22 cellular contexts compared by ENCODE assay signal in genomic region chr5:157866536-157866935, GRCh38.
"Had no signal": no experiment of that assay in that cellular context is flagged by ENCODE, and none has a peak within 500 bp of the region (broad histone marks: within the 10 kb centered on the region; RNA-seq: fewer than 3 reads in every experiment).

No MANE protein-coding gene starts in this region.

- H3K27me3 ChIP-seq: foreskin keratinocyte, heart left ventricle, neutrophil, spleen, tibial nerve had no signal

- H3K36me3 ChIP-seq: heart left ventricle, neutrophil, spleen, tibial nerve, WERI-Rb-1 had no signal

- H3K4me3 Mint-ChIP-seq: activated CD4-positive, alpha-beta memory T cell treated with anti-CD3 and anti-CD28 coated beads, Interleukin-2, amount 10 ng/mL, durations not matched to agents 7 days and 5 days; activated CD4-positive, alpha-beta T cell treated with anti-CD3 and anti-CD28 coated beads, Interleukin-2, amount 10 ng/mL, durations not matched to agents 7 days and 5 days; activated naive CD4-positive, alpha-beta T cell treated with anti-CD3 and anti-CD28 coated beads, Interleukin-2, amount 10 ng/mL, durations not matched to agents 7 days and 5 days; activated naive CD8-positive, alpha-beta T cell treated with anti-CD3 and anti-CD28 coated beads, Interleukin-2, amount 10 ng/mL, durations not matched to agents 7 days and 5 days; activated T-cell treated with anti-CD3 and anti-CD28 coated beads, Interleukin-2, amount 50 U/mL, for 24 hours; effector memory CD8-positive, alpha-beta T cell; nephron progenitor cell; T-helper 1 cell treated with Interleukin-12 subunit alpha and Interleukin-12 subunit beta and Interleukin-4 antibody, amounts not matched to agents 30 μg/mL and 1 μg/mL, for 36 hours had no signal

- H3K27me3 Mint-ChIP-seq: activated CD4-positive, alpha-beta memory T cell treated with anti-CD3 and anti-CD28 coated beads, Interleukin-2, amount 10 ng/mL, durations not matched to agents 7 days and 5 days; activated CD4-positive, alpha-beta T cell treated with anti-CD3 and anti-CD28 coated beads, Interleukin-2, amount 10 ng/mL, durations not matched to agents 7 days and 5 days; activated naive CD4-positive, alpha-beta T cell treated with anti-CD3 and anti-CD28 coated beads, Interleukin-2, amount 10 ng/mL, durations not matched to agents 7 days and 5 days; activated naive CD8-positive, alpha-beta T cell treated with anti-CD3 and anti-CD28 coated beads, Interleukin-2, amount 10 ng/mL, durations not matched to agents 7 days and 5 days; activated T-cell treated with anti-CD3 and anti-CD28 coated beads, Interleukin-2, amount 50 U/mL, for 24 hours had no signal

- H3K9me3 ChIP-seq: heart left ventricle, neutrophil, tibial nerve had no signal

- H3K36me3 Mint-ChIP-seq: activated naive CD8-positive, alpha-beta T cell treated with anti-CD3 and anti-CD28 coated beads, Interleukin-2, amount 10 ng/mL, durations not matched to agents 7 days and 5 days had no signal

- DNase-seq: activated CD4-positive, alpha-beta memory T cell treated with anti-CD3 and anti-CD28 coated beads, Interleukin-2, amount 10 ng/mL, durations not matched to agents 7 days and 5 days; activated CD4-positive, alpha-beta T cell treated with anti-CD3 and anti-CD28 coated beads, Interleukin-2, amount 10 ng/mL, durations not matched to agents 7 days and 5 days; activated CD4-positive, CD25-positive, alpha-beta regulatory T cell treated with anti-CD3 and anti-CD28 coated beads, Interleukin-2, amount 50 U/mL, for 72 hours; activated CD8-positive, alpha-beta memory T cell treated with anti-CD3 and anti-CD28 coated beads, Interleukin-2, amount 50 U/mL, for 48 hours; activated gamma-delta T cell; activated naive CD4-positive, alpha-beta T cell treated with anti-CD3 and anti-CD28 coated beads, Interleukin-2, amount 10 ng/mL, durations not matched to agents 7 days and 5 days; activated naive CD8-positive, alpha-beta T cell treated with anti-CD3 and anti-CD28 coated beads, Interleukin-2, amount 10 ng/mL, durations not matched to agents 7 days and 5 days; activated T-cell treated with anti-CD3 and anti-CD28 coated beads, Interleukin-2, amount 50 U/mL, for 24 hours; amygdala; caudate nucleus; cortex of kidney; effector memory CD8-positive, alpha-beta T cell; heart left ventricle; nephron progenitor cell; spleen; stimulated activated naive CD4-positive, alpha-beta T cell treated with Interleukin-2 at 50 U/mL for 16 hours; T-helper 9 cell; WERI-Rb-1 had no signal

- H3K27ac Mint-ChIP-seq: activated CD4-positive, alpha-beta memory T cell treated with anti-CD3 and anti-CD28 coated beads, Interleukin-2, amount 10 ng/mL, durations not matched to agents 7 days and 5 days; activated CD4-positive, alpha-beta T cell treated with anti-CD3 and anti-CD28 coated beads, Interleukin-2, amount 10 ng/mL, durations not matched to agents 7 days and 5 days; activated naive CD4-positive, alpha-beta T cell treated with anti-CD3 and anti-CD28 coated beads, Interleukin-2, amount 10 ng/mL, durations not matched to agents 7 days and 5 days; activated naive CD8-positive, alpha-beta T cell treated with anti-CD3 and anti-CD28 coated beads, Interleukin-2, amount 10 ng/mL, durations not matched to agents 7 days and 5 days; activated T-cell treated with anti-CD3 and anti-CD28 coated beads, Interleukin-2, amount 50 U/mL, for 24 hours; effector memory CD8-positive, alpha-beta T cell; nephron progenitor cell; T-helper 1 cell treated with Interleukin-12 subunit alpha and Interleukin-12 subunit beta and Interleukin-4 antibody, amounts not matched to agents 30 μg/mL and 1 μg/mL, for 36 hours had no signal

- H3K4me3 ChIP-seq: heart left ventricle, spleen, tibial nerve had no signal

- H3K27ac ChIP-seq: foreskin keratinocyte, neutrophil, spleen, tibial nerve, WERI-Rb-1 had no signal

- H3K9me3 Mint-ChIP-seq: activated CD4-positive, alpha-beta memory T cell treated with anti-CD3 and anti-CD28 coated beads, Interleukin-2, amount 10 ng/mL, durations not matched to agents 7 days and 5 days; activated CD4-positive, alpha-beta T cell treated with anti-CD3 and anti-CD28 coated beads, Interleukin-2, amount 10 ng/mL, durations not matched to agents 7 days and 5 days; activated naive CD4-positive, alpha-beta T cell treated with anti-CD3 and anti-CD28 coated beads, Interleukin-2, amount 10 ng/mL, durations not matched to agents 7 days and 5 days; effector memory CD8-positive, alpha-beta T cell had no signal

- ATAC-seq: effector memory CD8-positive, alpha-beta T cell; foreskin keratinocyte; heart left ventricle had no signal
